Comparison of ENCODE assay signal across 9 cellular contexts in the genomic region with DNA sequence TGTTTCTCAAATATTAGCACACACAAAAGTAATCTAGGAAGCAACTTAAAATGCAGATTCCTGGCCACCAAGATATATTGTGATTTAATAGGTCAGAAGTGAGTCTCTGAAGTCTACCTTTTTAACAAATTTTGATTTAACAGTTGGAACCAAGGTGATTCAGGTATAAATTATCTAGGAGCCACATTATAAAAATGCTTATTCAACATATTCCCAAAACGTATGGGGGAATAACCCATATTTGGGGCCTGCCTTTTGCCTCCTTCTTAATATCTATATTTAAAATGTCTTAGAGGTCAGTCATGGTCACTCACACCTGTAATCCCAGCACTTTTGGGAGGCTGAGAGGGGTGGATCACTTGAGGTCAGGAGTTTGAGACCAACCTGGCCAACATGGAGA. TPM values are rescaled to one million over a fixed set of nuclear protein-coding genes. Genes with fewer than 3 reads are reported as not detected.
"Had no signal": no experiment of that assay in that cellular context is flagged by ENCODE, and none has a peak within 500 bp of the region (broad histone marks: within the 10 kb centered on the region; RNA-seq: fewer than 3 reads in every experiment).

No MANE protein-coding gene starts in this region.

- H3K9ac ChIP-seq: KMS-11 had no signal

- H3K4me2 ChIP-seq: KMS-11 had no signal

- H3K4me3 Mint-ChIP-seq: IgD-negative memory B cell had no signal

- H3K27ac ChIP-seq: HL-60, KMS-11 had no signal

- FAIRE-seq: HTR-8/SVneo had no signal

- H3K4me1 Mint-ChIP-seq: IgD-negative memory B cell had no signal

- H3K27ac Mint-ChIP-seq: IgD-negative memory B cell had no signal

- DNase-seq: IMR-90, KBM-7, KG1 had no signal

RNA-seq across cellular contexts. Expression of a gene that starts 23.8 kb away (rescaled TPM):
- total RNA-seq: HT-29, HT1080, IMR-90 had no signal
- polyA plus RNA-seq: IgD-negative memory B cell, IMR-90 had no signal

RNA-seq across cellular contexts. Expression of a gene that starts 55.3 kb away (rescaled TPM):
- total RNA-seq: HT-29, HT1080, IMR-90 had no signal
- polyA plus RNA-seq: IgD-negative memory B cell, IMR-90 had no signal
